20 cellular contexts compared by ENCODE assay signal in genomic region chr5:2184563-2185540, GRCh38.
"Had no signal": no experiment of that assay in that cellular context is flagged by ENCODE, and none has a peak within 500 bp of the region (broad histone marks: within the 10 kb centered on the region; RNA-seq: fewer than 3 reads in every experiment).

No MANE protein-coding gene starts in this region.

- H3K27ac Mint-ChIP-seq: activated CD4-positive, alpha-beta memory T cell treated with anti-CD3 and anti-CD28 coated beads for 36 hours; activated naive CD8-positive, alpha-beta T cell treated with anti-CD3 and anti-CD28 coated beads, Interleukin-2, amount 10 ng/mL, durations not matched to agents 7 days and 5 days; activated T-cell treated with anti-CD3 and anti-CD28 coated beads, Interleukin-2, amount 50 U/mL, for 72 hours; brain; dendritic cell treated with granulocyte-macrophage colony-stimulating factor and Interleukin-4, amounts not matched to agents 40 ng/mL and 50 ng/mL, for 4 days; effector memory CD8-positive, alpha-beta T cell; immature natural killer cell; memory B cell; natural killer cell; T-helper 17 cell had no signal

- H3K4me3 ChIP-seq: psoas muscle, stomach had no signal

- H3K4me1 ChIP-seq: foreskin keratinocyte, psoas muscle, stomach had no signal

- H3K36me3 Mint-ChIP-seq: activated CD4-positive, alpha-beta memory T cell treated with anti-CD3 and anti-CD28 coated beads for 36 hours; activated naive CD8-positive, alpha-beta T cell treated with anti-CD3 and anti-CD28 coated beads, Interleukin-2, amount 10 ng/mL, durations not matched to agents 7 days and 5 days; brain; immature natural killer cell; memory B cell; natural killer cell had no signal

- H3K9me3 Mint-ChIP-seq: activated CD4-positive, alpha-beta memory T cell treated with anti-CD3 and anti-CD28 coated beads for 36 hours; activated naive CD8-positive, alpha-beta T cell treated with anti-CD3 and anti-CD28 coated beads, Interleukin-2, amount 10 ng/mL, durations not matched to agents 7 days and 5 days; activated T-cell treated with anti-CD3 and anti-CD28 coated beads, Interleukin-2, amount 50 U/mL, for 72 hours; dendritic cell treated with granulocyte-macrophage colony-stimulating factor and Interleukin-4, amounts not matched to agents 40 ng/mL and 50 ng/mL, for 4 days; effector memory CD8-positive, alpha-beta T cell; immature natural killer cell; memory B cell; natural killer cell had no signal

- FAIRE-seq: urothelium cell line had no signal

- H3K4me3 Mint-ChIP-seq: activated CD4-positive, alpha-beta memory T cell treated with anti-CD3 and anti-CD28 coated beads for 36 hours; activated naive CD8-positive, alpha-beta T cell treated with anti-CD3 and anti-CD28 coated beads, Interleukin-2, amount 10 ng/mL, durations not matched to agents 7 days and 5 days; activated T-cell treated with anti-CD3 and anti-CD28 coated beads, Interleukin-2, amount 50 U/mL, for 72 hours; brain; dendritic cell treated with granulocyte-macrophage colony-stimulating factor and Interleukin-4, amounts not matched to agents 40 ng/mL and 50 ng/mL, for 4 days; effector memory CD8-positive, alpha-beta T cell; immature natural killer cell; memory B cell; natural killer cell; T-helper 17 cell had no signal

- H3K27me3 ChIP-seq: foreskin keratinocyte had no signal

- H3K27ac ChIP-seq: foreskin keratinocyte, psoas muscle, WERI-Rb-1 had no signal

- H3K9me3 ChIP-seq: psoas muscle, stomach had no signal

- H3K36me3 ChIP-seq: stomach, WERI-Rb-1 had no signal

- ATAC-seq: activated T-cell treated with anti-CD3 and anti-CD28 coated beads, Interleukin-2, amount 50 U/mL, for 72 hours; effector memory CD8-positive, alpha-beta T cell; foreskin keratinocyte; natural killer cell; psoas muscle; T-helper 17 cell had no signal

- H3K27me3 Mint-ChIP-seq: activated naive CD8-positive, alpha-beta T cell treated with anti-CD3 and anti-CD28 coated beads, Interleukin-2, amount 10 ng/mL, durations not matched to agents 7 days and 5 days; memory B cell had no signal

- DNase-seq: activated CD4-positive, alpha-beta memory T cell treated with anti-CD3 and anti-CD28 coated beads for 36 hours; activated naive CD8-positive, alpha-beta T cell treated with anti-CD3 and anti-CD28 coated beads, Interleukin-2, amount 10 ng/mL, durations not matched to agents 7 days and 5 days; activated T-cell treated with anti-CD3 and anti-CD28 coated beads, Interleukin-2, amount 50 U/mL, for 72 hours; cerebellar nuclear complex; effector memory CD8-positive, alpha-beta T cell; foreskin keratinocyte; immature natural killer cell; left cardiac atrium; natural killer cell; occipital lobe; psoas muscle; stimulated activated CD4-positive, alpha-beta T cell treated with anti-CD3 and anti-CD28 coated beads, Interleukin-12 subunit alpha, Interleukin-12 subunit beta, amount 100 ng/mL, for 4 hours; stimulated activated CD4-positive, alpha-beta T cell treated with anti-CD3 and anti-CD28 coated beads, Interleukin-2, amount 100 ng/mL, for 24 hours; stomach; T-helper 17 cell; WERI-Rb-1 had no signal

- H3K4me1 Mint-ChIP-seq: activated naive CD8-positive, alpha-beta T cell treated with anti-CD3 and anti-CD28 coated beads, Interleukin-2, amount 10 ng/mL, durations not matched to agents 7 days and 5 days; immature natural killer cell; memory B cell; natural killer cell; T-helper 17 cell had no signal
